9 cellular contexts compared by ENCODE assay signal in the genomic region with DNA sequence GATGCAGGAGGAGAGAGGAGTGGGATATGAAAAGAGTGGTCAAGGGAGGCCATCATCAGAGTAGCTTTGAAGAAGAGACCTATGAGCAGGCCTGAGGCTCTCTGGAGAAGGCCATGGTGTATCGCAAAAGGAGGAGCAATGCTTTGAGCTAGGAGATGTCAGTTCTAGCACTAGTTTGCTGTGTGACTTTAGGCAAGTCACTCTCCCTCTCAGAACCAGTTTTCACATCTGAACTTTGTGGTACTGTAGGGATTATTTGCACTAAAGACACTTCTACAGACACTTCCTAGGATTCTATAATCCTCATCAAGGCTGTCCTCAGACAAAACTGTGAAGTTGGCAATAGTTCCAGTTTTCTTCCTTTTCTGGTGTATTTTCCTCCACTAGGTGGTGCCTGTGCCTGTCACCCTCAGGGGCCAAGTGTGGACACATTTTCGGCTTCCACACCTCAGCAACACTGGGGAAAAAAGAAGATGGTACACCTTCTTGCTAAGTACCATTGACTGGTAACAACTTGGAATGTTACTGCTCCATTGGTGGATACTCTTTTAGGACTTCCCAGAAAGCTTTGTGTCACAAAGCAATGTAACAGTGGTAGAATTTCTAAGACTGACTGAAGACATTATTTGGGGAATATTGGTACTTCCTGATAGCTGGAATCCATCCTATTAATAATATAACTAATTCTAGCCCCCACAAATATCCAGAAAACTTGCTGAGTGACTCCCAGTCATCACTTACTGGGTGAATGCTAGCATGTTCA. TPM values are rescaled to one million over a fixed set of nuclear protein-coding genes. Genes with fewer than 3 reads are reported as not detected.
A peak's percentile ranks its signal among the peaks of the same experiment; 100 is the strongest.
DNase-seq lines count a peak whose midpoint lies in the region; ATAC-seq and TF ChIP-seq lines count a peak whose summit lies in the region.
"Had no signal": no experiment of that assay in that cellular context is flagged by ENCODE, and none has a peak within 500 bp of the region (broad histone marks: within the 10 kb centered on the region; RNA-seq: fewer than 3 reads in every experiment).

No MANE protein-coding gene starts in this region.

- ATAC-seq in HG03196 (IDR thresholded peaks at IDR 0.05; ENCODE audit: unreplicated experiment) (no peak), GM19397 (IDR thresholded peaks at IDR 0.05; ENCODE audit: unreplicated experiment) (no peak)

- H3K27ac ChIP-seq in 22Rv1 = no peak overlapping the region
- H3K27ac ChIP-seq: Peyer's patch had no signal

- no peaks in the 10 kb centered on the region; the same call in 1 of the 2 replicates for H3K9me3 ChIP-seq in MG63
- H3K9me3 ChIP-seq: Peyer's patch had no signal

- DNase-seq in RPMI8226 (peak; percentile 8), fibroblast of the aortic adventitia (ENCODE audit: low read depth) (no peak), MG63 (no peak), NCI-H1694 treated with DMSO at 0.1 percent for 48 hours (lab: John Stamatoyannopoulos, UW) (no peak)
- DNase-seq: Peyer's patch had no signal

- H3K36me3 ChIP-seq in MG63 = no peaks in the 10 kb centered on the region
- H3K36me3 ChIP-seq: Peyer's patch had no signal

- peak; percentile 68 for TF ChIP-seq CTCF in 22Rv1 (IDR thresholded peaks at IDR 0.05)
- peak; percentile 56 for TF ChIP-seq CTCF in GM12872 (IDR thresholded peaks at IDR 0.05; ENCODE audit: insufficient read depth, low read depth, low read length)
- peak; percentile 50 for TF ChIP-seq CTCF in fibroblast of the aortic adventitia (IDR thresholded peaks at IDR 0.05; ENCODE audit: insufficient read depth, low read length)

- H3K4me3 ChIP-seq in fibroblast of the aortic adventitia (ENCODE audit: low read depth, low read length) = no peak overlapping the region
- no peak overlapping the region for H3K4me3 ChIP-seq in MG63
- H3K4me3 ChIP-seq: Peyer's patch had no signal

- H3K27me3 ChIP-seq in MG63 = no peaks in the 10 kb centered on the region
- H3K27me3 ChIP-seq: Peyer's patch had no signal

RNA-seq across cellular contexts. Expression of a gene that starts 9.9 kb away (rescaled TPM):
- 12.3 and 80.5 TPM in 2 replicates for total RNA-seq in fibroblast of the aortic adventitia (ENCODE audit: low replicate concordance)
- 0.10 TPM in 1 of 2 replicates, not detected in the other for total RNA-seq in MG63 (2014; rRNA removed; shearing (Covaris generic); ENCODE audit: low replicate concordance)

Comparison
In these comparisons a context has a peak if more than half of its experiments do, and no peak if none do; other contexts are left out.
1. RNA of a gene that starts 9.9 kb away (total RNA-seq): 12.3 to 80.5 TPM in fibroblast of the aortic adventitia; 0.10 TPM in MG63; every median in the first group is over 10 times any median in the second.
2. Peak in every context shown above with its lines, with median percentiles within 50 percentile points of each other: CTCF ChIP-seq.